Comparison of ENCODE assay signal across 20 cellular contexts in the genomic region with DNA sequence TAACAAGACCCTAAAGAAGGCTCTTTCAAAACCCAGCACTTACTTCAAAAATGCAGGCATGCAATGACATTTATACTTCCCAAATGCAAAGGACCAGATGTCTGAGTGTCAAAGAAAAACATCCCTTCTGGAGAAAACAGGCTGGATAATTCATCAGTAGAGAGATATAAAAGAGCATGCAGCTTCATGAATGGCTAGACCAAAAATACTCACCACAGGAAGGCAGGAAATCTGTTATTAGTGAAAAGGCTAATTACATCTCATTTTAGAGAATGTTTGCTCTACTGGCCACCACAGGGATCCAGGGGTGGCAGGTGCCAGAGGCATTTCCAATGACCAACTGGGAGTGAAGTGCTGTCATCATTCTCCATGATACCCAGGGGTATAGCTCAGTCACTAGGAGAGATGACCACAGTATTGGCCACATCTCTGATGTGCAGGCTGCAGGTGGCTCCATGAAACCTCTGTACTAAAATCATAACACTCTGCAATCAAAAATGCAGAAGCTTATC.
DNase-seq lines count a peak whose midpoint lies in the region; ATAC-seq and TF ChIP-seq lines count a peak whose summit lies in the region.
"Had no signal": no experiment of that assay in that cellular context is flagged by ENCODE, and none has a peak within 500 bp of the region (broad histone marks: within the 10 kb centered on the region; RNA-seq: fewer than 3 reads in every experiment).

No MANE protein-coding gene starts in this region.

- H3K4me3 Mint-ChIP-seq in neural progenitor cell = no peak overlapping the region
- H3K4me3 Mint-ChIP-seq: CD8-positive, alpha-beta T cell had no signal

- no peaks in the 10 kb centered on the region for H3K27me3 ChIP-seq in neural progenitor cell
- H3K27me3 ChIP-seq: BLaER1, SJCRH30 had no signal

- H4K20me1 ChIP-seq in neural progenitor cell (ENCODE audit: low read depth) = peaks cover 6% of the 10 kb centered on the region
- H4K20me1 ChIP-seq: BLaER1 had no signal

- H3K4me3 ChIP-seq in neural progenitor cell = no peak overlapping the region
- H3K4me3 ChIP-seq: BLaER1, GM12878, SJCRH30 had no signal

- H3K9ac ChIP-seq in neural progenitor cell = no peak overlapping the region
- H3K9ac ChIP-seq: BLaER1 had no signal

- H3K4me2 ChIP-seq in neural progenitor cell = peak overlapping the region; percentile 52
- H3K4me2 ChIP-seq: BLaER1 had no signal

- peaks cover 9% of the 10 kb centered on the region for H3K36me3 Mint-ChIP-seq in neural progenitor cell
- H3K36me3 Mint-ChIP-seq: CD8-positive, alpha-beta T cell had no signal

- H3K4me1 ChIP-seq in neural progenitor cell = peaks cover 57% of the 10 kb centered on the region
- H3K4me1 ChIP-seq: BLaER1 had no signal

- H2AFZ ChIP-seq in neural progenitor cell (replicated peaks) = no peak overlapping the region

- no peaks in the 10 kb centered on the region for H3K27me3 Mint-ChIP-seq in neural progenitor cell (ENCODE audit: insufficient read depth, low read depth)

- H3K27ac Mint-ChIP-seq in neural progenitor cell = peak overlapping the region; percentile 1
- H3K27ac Mint-ChIP-seq: CD8-positive, alpha-beta T cell had no signal

- H3K27ac ChIP-seq in neural progenitor cell = no peak overlapping the region
- H3K27ac ChIP-seq: BLaER1, SJCRH30 had no signal

- no peaks in the 10 kb centered on the region for H3K9me3 ChIP-seq in neural progenitor cell (ENCODE audit: low read depth)
- H3K9me3 ChIP-seq: BLaER1, SJCRH30 had no signal

- H3K4me1 Mint-ChIP-seq in neural progenitor cell = peaks cover 77% of the 10 kb centered on the region

- DNase-seq in NCI-H345 (lab: John Stamatoyannopoulos, UW) = peak; percentile 45
- DNase-seq in NCI-H345 treated with DMSO at 0.1 percent for 48 hours (lab: John Stamatoyannopoulos, UW; ENCODE audit: unreplicated experiment) = no peak
- DNase-seq in NCI-H1417 treated with DMSO at 0.1 percent for 48 hours (lab: John Stamatoyannopoulos, UW) = peak; percentile 83
- peak; percentile 98 for DNase-seq in NCI-H748 (lab: John Stamatoyannopoulos, UW; ENCODE audit: unreplicated experiment)
- no peak for DNase-seq in neural progenitor cell (ENCODE audit: low spot score)
- no peak for DNase-seq in NCI-H1048 (lab: John Stamatoyannopoulos, UW)
- DNase-seq: CD8-positive, alpha-beta T cell; DMS79 treated with DMSO at 0.1 percent for 48 hours; GDM1; GOT3; NCI-H1105; NCI-H510A treated with DMSO at 0.1 percent for 48 hours; OCI-M1; RPMI8226; SJCRH30; T-helper 2 cell had no signal

- H3K79me2 ChIP-seq in neural progenitor cell (ENCODE audit: low read depth) = no peaks in the 10 kb centered on the region

- H3F3A ChIP-seq in neural progenitor cell (ENCODE audit: low read depth) = peaks cover 34% of the 10 kb centered on the region

- H3K36me3 ChIP-seq in neural progenitor cell = no peaks in the 10 kb centered on the region
- H3K36me3 ChIP-seq: BLaER1, SJCRH30 had no signal

- no peak for TF ChIP-seq CTCF in neural progenitor cell (IDR thresholded peaks at IDR 0.05)

- no peak for ATAC-seq in GM21717 (IDR thresholded peaks at IDR 0.05; ENCODE audit: unreplicated experiment)
- no peak for ATAC-seq in HG02588 (IDR thresholded peaks at IDR 0.05; ENCODE audit: unreplicated experiment)
- ATAC-seq: CD8-positive, alpha-beta T cell; GM12878 had no signal

- peaks cover 2% of the 10 kb centered on the region for H3K9me3 Mint-ChIP-seq in neural progenitor cell
- H3K9me3 Mint-ChIP-seq: CD8-positive, alpha-beta T cell had no signal

Comparison
In these comparisons a context has a peak if more than half of its experiments do, and no peak if none do; other contexts are left out.
1. DNase-seq: peak in NCI-H345 (single experiment), NCI-H1417 treated with DMSO at 0.1 percent for 48 hours (single experiment) and NCI-H748 (single experiment); none in NCI-H345 treated with DMSO at 0.1 percent for 48 hours (single experiment), neural progenitor cell (single experiment) and NCI-H1048 (single experiment).